In genomic region chr19:58386166-58386575, GRCh38 we compare ENCODE assay signal across 8 cellular contexts. TPM values are rescaled to one million over a fixed set of nuclear protein-coding genes. Genes with fewer than 3 reads are reported as not detected.
DNase-seq lines count a peak whose midpoint lies in the region; ATAC-seq lines count a peak whose summit lies in the region.

No MANE protein-coding gene starts in this region.

- H3K4me3 ChIP-seq in iPS-18a (ENCODE audit: low read length): peak overlapping the region; percentile 80

- no peaks in the 10 kb centered on the region for H3K27me3 Mint-ChIP-seq in stimulated activated naive CD8-positive, alpha-beta T cell treated with anti-CD3 and anti-CD28 coated beads, Interleukin-15, amount 100 ng/mL, for 72 hours

- H3K36me3 ChIP-seq in iPS-18a (ENCODE audit: control insufficient read depth, low read depth, low read length): peaks cover 22% of the 10 kb centered on the region

- peaks cover 50% of the 10 kb centered on the region for H3K4me1 Mint-ChIP-seq in stimulated activated naive CD8-positive, alpha-beta T cell treated with anti-CD3 and anti-CD28 coated beads, Interleukin-15, amount 100 ng/mL, for 72 hours

- H3K9me3 ChIP-seq in iPS-18a (ENCODE audit: control insufficient read depth, low read depth, low read length): no peaks in the 10 kb centered on the region

- ATAC-seq in GM18868 (IDR thresholded peaks at IDR 0.05; ENCODE audit: unreplicated experiment): peak; percentile 2
- peak; percentile 16 for ATAC-seq in HG03045 (IDR thresholded peaks at IDR 0.05; ENCODE audit: unreplicated experiment)
- ATAC-seq in activated naive CD4-positive, alpha-beta T cell treated with anti-CD3 and anti-CD28 coated beads, Interleukin-2, amount 50 U/mL, for 72 hours: peak; percentile 1 to 3
- peak; percentile 6 for ATAC-seq in stimulated activated naive CD8-positive, alpha-beta T cell treated with anti-CD3 and anti-CD28 coated beads, Interleukin-15, amount 100 ng/mL, for 72 hours
- no peak for ATAC-seq in HG03097 (IDR thresholded peaks at IDR 0.05; ENCODE audit: low FRiP score, unreplicated experiment)

- peak overlapping the region; percentile 95 to 97 for H3K4me3 Mint-ChIP-seq in stimulated activated naive CD8-positive, alpha-beta T cell treated with anti-CD3 and anti-CD28 coated beads, Interleukin-15, amount 100 ng/mL, for 72 hours

- peak overlapping the region; percentile 97 for H3K27ac Mint-ChIP-seq in activated naive CD4-positive, alpha-beta T cell treated with anti-CD3 and anti-CD28 coated beads, Interleukin-2, amount 50 U/mL, for 72 hours
- H3K27ac Mint-ChIP-seq in stimulated activated naive CD8-positive, alpha-beta T cell treated with anti-CD3 and anti-CD28 coated beads, Interleukin-15, amount 100 ng/mL, for 72 hours: peak overlapping the region; percentile 96 to 99

- H3K9ac ChIP-seq in iPS-18a (ENCODE audit: low read length): peak overlapping the region; percentile 98

- no peaks in the 10 kb centered on the region for H3K9me3 Mint-ChIP-seq in activated naive CD4-positive, alpha-beta T cell treated with anti-CD3 and anti-CD28 coated beads, Interleukin-2, amount 50 U/mL, for 72 hours
- no peaks in the 10 kb centered on the region for H3K9me3 Mint-ChIP-seq in stimulated activated naive CD8-positive, alpha-beta T cell treated with anti-CD3 and anti-CD28 coated beads, Interleukin-15, amount 100 ng/mL, for 72 hours

- no peak for DNase-seq in activated naive CD4-positive, alpha-beta T cell treated with anti-CD3 and anti-CD28 coated beads, Interleukin-2, amount 50 U/mL, for 72 hours (ENCODE audit: low spot score in 2 of 2)
- DNase-seq in stimulated activated naive CD8-positive, alpha-beta T cell treated with anti-CD3 and anti-CD28 coated beads, Interleukin-15, amount 100 ng/mL, for 72 hours: no peak
- DNase-seq in GM03348 (ENCODE audit: low spot score): no peak
- no peak for DNase-seq in NCI-H345 treated with DMSO at 0.1 percent for 48 hours (lab: John Stamatoyannopoulos, UW; ENCODE audit: unreplicated experiment)

- H3K27me3 ChIP-seq in iPS-18a (ENCODE audit: control insufficient read depth, insufficient read depth, low read length): no peaks in the 10 kb centered on the region

- H3K4me1 ChIP-seq in iPS-18a (ENCODE audit: control insufficient read depth, low read depth, low read length): peaks cover 10% of the 10 kb centered on the region

- peak overlapping the region; percentile 70 for H3K27ac ChIP-seq in iPS-18a (ENCODE audit: low read length)

- peaks cover 33 to 37% of the 10 kb centered on the region in 2 donors for H3K36me3 Mint-ChIP-seq in activated naive CD4-positive, alpha-beta T cell treated with anti-CD3 and anti-CD28 coated beads, Interleukin-2, amount 50 U/mL, for 72 hours

RNA-seq across cellular contexts. Expression of gene RPS5, which starts 0.9 kb away (rescaled TPM):
- total RNA-seq in activated naive CD4-positive, alpha-beta T cell treated with anti-CD3 and anti-CD28 coated beads, Interleukin-2, amount 50 U/mL, for 72 hours: 1,000 to 10,000 TPM; 1,454 to 1,511 TPM

RNA-seq across cellular contexts. Expression of gene ZNF837, which starts 5.3 kb away (rescaled TPM):
- total RNA-seq in activated naive CD4-positive, alpha-beta T cell treated with anti-CD3 and anti-CD28 coated beads, Interleukin-2, amount 50 U/mL, for 72 hours: 1 to 10 TPM in 1 of 2 donors, under 1 TPM in 1; 0.48 to 2.1 TPM

RNA-seq across cellular contexts. Expression of gene RNF225, which starts 9.3 kb away (rescaled TPM):
- total RNA-seq in activated naive CD4-positive, alpha-beta T cell treated with anti-CD3 and anti-CD28 coated beads, Interleukin-2, amount 50 U/mL, for 72 hours: under 1 TPM; 0.48 to 0.60 TPM

RNA-seq across cellular contexts. Expression of gene ZNF584, which starts 22.3 kb away (rescaled TPM):
- total RNA-seq in activated naive CD4-positive, alpha-beta T cell treated with anti-CD3 and anti-CD28 coated beads, Interleukin-2, amount 50 U/mL, for 72 hours: 10 to 100 TPM; 10.4 to 13.9 TPM

RNA-seq across cellular contexts. Expression of gene ZNF497, which starts 23.6 kb away (rescaled TPM):
- 1 to 10 TPM in 1 of 2 donors, under 1 TPM in 1; 0.23 to 2.6 TPM for total RNA-seq in activated naive CD4-positive, alpha-beta T cell treated with anti-CD3 and anti-CD28 coated beads, Interleukin-2, amount 50 U/mL, for 72 hours
